10 cellular contexts compared by ENCODE assay signal in the genomic region with DNA sequence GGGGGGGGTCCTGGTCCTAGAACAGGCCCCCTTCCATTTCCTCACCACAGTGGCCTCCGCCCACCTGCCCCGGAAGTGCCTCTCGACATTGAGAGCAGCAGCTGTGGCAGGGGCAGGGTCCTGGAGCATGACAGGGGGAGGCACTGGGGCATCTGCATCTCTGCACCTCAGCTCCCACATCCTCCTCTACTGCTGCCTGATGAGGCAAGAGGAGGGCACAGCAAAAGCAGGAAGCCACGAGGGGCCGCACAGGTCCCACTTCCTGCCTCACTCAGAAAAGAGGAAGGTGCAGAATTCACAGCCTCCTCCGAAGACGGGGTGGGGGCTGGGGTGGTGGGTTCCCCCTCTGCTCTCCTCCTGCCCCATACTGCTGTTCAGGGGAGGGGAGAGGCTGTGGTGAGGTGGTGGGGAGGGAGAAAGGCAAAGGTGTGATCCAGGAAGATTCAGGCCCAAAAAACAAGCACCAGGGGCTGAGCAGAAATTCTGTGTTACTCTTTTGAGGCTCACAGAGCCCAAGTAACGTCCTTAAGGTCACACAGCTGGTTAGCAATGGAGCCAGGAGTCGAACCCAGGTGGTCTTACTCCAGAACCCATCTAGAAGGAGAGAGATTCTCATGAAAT. TPM values are rescaled to one million over a fixed set of nuclear protein-coding genes. Genes with fewer than 3 reads are reported as not detected.
DNase-seq lines count a peak whose midpoint lies in the region; ATAC-seq, FAIRE-seq and TF ChIP-seq lines count a peak whose summit lies in the region.
"Had no signal": no experiment of that assay in that cellular context is flagged by ENCODE, and none has a peak within 500 bp of the region (broad histone marks: within the 10 kb centered on the region; RNA-seq: fewer than 3 reads in every experiment).

No MANE protein-coding gene starts in this region.

- H3K36me3 Mint-ChIP-seq in T-helper 17 cell (ENCODE audit: low read depth), result peaks cover 18% of the 10 kb centered on the region
- peaks cover 31% of the 10 kb centered on the region for H3K36me3 Mint-ChIP-seq in natural killer cell treated with Interleukin-12 subunit alpha and Interleukin-12 subunit beta and Interleukin-15 and Interleukin-18, amount 100 ng/mL, for 72 hours
- peaks cover 4% of the 10 kb centered on the region for H3K36me3 Mint-ChIP-seq in glutamatergic neuron (ENCODE audit: unreplicated experiment)

- H3K27ac Mint-ChIP-seq in T-helper 17 cell (peak overlapping the region; percentile 84), glutamatergic neuron (ENCODE audit: unreplicated experiment) (no peak overlapping the region)
- peak overlapping the region; percentile 77 to 82 for H3K27ac Mint-ChIP-seq in natural killer cell treated with Interleukin-12 subunit alpha and Interleukin-12 subunit beta and Interleukin-15 and Interleukin-18, amount 100 ng/mL, for 72 hours

- H3K4me1 Mint-ChIP-seq in T-helper 17 cell, result peaks cover 75% of the 10 kb centered on the region
- H3K4me1 Mint-ChIP-seq in natural killer cell treated with Interleukin-12 subunit alpha and Interleukin-12 subunit beta and Interleukin-15 and Interleukin-18, amount 100 ng/mL, for 72 hours (ENCODE audit: low read depth in 2 of 2), result peaks cover 67 to 77% of the 10 kb centered on the region in 2 donors
- peaks cover 21% of the 10 kb centered on the region for H3K4me1 Mint-ChIP-seq in glutamatergic neuron (ENCODE audit: low read depth, unreplicated experiment)

- peak overlapping the region; percentile 60 to 80 (median 76) for H3K27ac ChIP-seq in transverse colon

- no peaks in the 10 kb centered on the region for H3K27me3 ChIP-seq in transverse colon

- no peak for FAIRE-seq in HTR-8/SVneo (lab: Jason Lieb, UNC)

- ATAC-seq in HG03159 (IDR thresholded peaks at IDR 0.05; ENCODE audit: unreplicated experiment) (peak; percentile 95), T-helper 17 cell (peak; percentile 90)
- peak; percentile 92 for ATAC-seq in natural killer cell treated with Interleukin-12 subunit alpha and Interleukin-12 subunit beta and Interleukin-15 and Interleukin-18, amount 100 ng/mL, for 72 hours

- H3K4me3 Mint-ChIP-seq in T-helper 17 cell, result peak overlapping the region; percentile 86
- peak overlapping the region; percentile 84 for H3K4me3 Mint-ChIP-seq in natural killer cell treated with Interleukin-12 subunit alpha and Interleukin-12 subunit beta and Interleukin-15 and Interleukin-18, amount 100 ng/mL, for 72 hours
- no peak overlapping the region for H3K4me3 Mint-ChIP-seq in glutamatergic neuron (ENCODE audit: unreplicated experiment)

- H3K36me3 ChIP-seq in transverse colon, result peaks cover 0 to 11% (median 0%) of the 10 kb centered on the region in 4 donors

- no peaks in the 10 kb centered on the region for H3K9me3 Mint-ChIP-seq in natural killer cell treated with Interleukin-12 subunit alpha and Interleukin-12 subunit beta and Interleukin-15 and Interleukin-18, amount 100 ng/mL, for 72 hours
- H3K9me3 Mint-ChIP-seq in glutamatergic neuron (ENCODE audit: unreplicated experiment), result peaks cover 6% of the 10 kb centered on the region

- peaks cover 5 to 37% (median 7%) of the 10 kb centered on the region in 4 donors for H3K4me1 ChIP-seq in transverse colon

- intact Hi-C loops in transverse colon (cut with DNase I; ENCODE audit: low total_unique reads), result no loop called here

- no peak for TF ChIP-seq CTCF in transverse colon (IDR thresholded peaks at IDR 0.05)
- TF ChIP-seq CTCF in glutamatergic neuron (IDR thresholded peaks at IDR 0.05; ENCODE audit: partially characterized antibody, unreplicated experiment), result no peak

- no peaks in the 10 kb centered on the region for H3K9me3 ChIP-seq in T-helper 17 cell (ENCODE audit: control insufficient read depth, low read length, poor library complexity, severe bottlenecking)
- no peaks in the 10 kb centered on the region for H3K9me3 ChIP-seq in transverse colon

- H3K27me3 Mint-ChIP-seq in T-helper 17 cell (no peaks in the 10 kb centered on the region), glutamatergic neuron (ENCODE audit: unreplicated experiment) (peaks cover 3% of the 10 kb centered on the region)
- H3K27me3 Mint-ChIP-seq in natural killer cell treated with Interleukin-12 subunit alpha and Interleukin-12 subunit beta and Interleukin-15 and Interleukin-18, amount 100 ng/mL, for 72 hours, result no peaks in the 10 kb centered on the region

- in situ Hi-C loops in transverse colon (cut with MboI; ENCODE audit: low pct_ligation_motif_present in 1 of 4, low pct_unique_long_range_greater_than_20kb in 1 of 4, low sequenced_read_pairs in 3 of 4), result no loop called here

- no peak overlapping the region for H3K4me3 ChIP-seq in transverse colon

- TF ChIP-seq POLR2A in GM19099 (IDR thresholded peaks at IDR 0.05; ENCODE audit: extremely low read depth, insufficient read length, low read depth) (peak; percentile 46), transverse colon (IDR thresholded peaks at IDR 0.05) (no peak)

- TF ChIP-seq EP300 in transverse colon (IDR thresholded peaks at IDR 0.05; ENCODE audit: low read depth), result no peak

- WGBS in transverse colon (ENCODE audit: low coverage in 1 of 2), 2 donors, result 54 to 84% methylated on average over 4 to 9 of the region's 9 CpGs

- DNase-seq in T-helper 17 cell, result peak; percentile 55 to 77 (median 65)
- DNase-seq in activated naive CD8-positive, alpha-beta T cell treated with anti-CD3 and anti-CD28 coated beads, Interleukin-2, amount 50 U/mL, for 16 hours (ENCODE audit: low read depth, low spot score), result peak; percentile 46
- DNase-seq in natural killer cell treated with Interleukin-12 subunit alpha and Interleukin-12 subunit beta and Interleukin-15 and Interleukin-18, amount 100 ng/mL, for 72 hours (ENCODE audit: low spot score), result peak; percentile 92
- peak; percentile 83 for DNase-seq in transverse colon
- no peak for DNase-seq in HTR-8/SVneo (ENCODE audit: insufficient read length, low spot score)
- DNase-seq in glutamatergic neuron, result no peak

RNA-seq across cellular contexts. Expression of a gene that starts 14.7 kb away (rescaled TPM):
- total RNA-seq in T-helper 17 cell, result 100 to 1,000 TPM; 263 to 323 TPM
- 100 to 1,000 TPM; 332 to 469 TPM for total RNA-seq in natural killer cell treated with Interleukin-12 subunit alpha and Interleukin-12 subunit beta and Interleukin-15 and Interleukin-18, amount 100 ng/mL, for 72 hours
- 10 to 100 TPM; 34.8 to 63.2 (median 48.6) TPM for total RNA-seq in transverse colon
- total RNA-seq in glutamatergic neuron (ENCODE audit: unreplicated experiment), result 32.6 TPM

RNA-seq across cellular contexts. Expression of a gene that starts 43.4 kb away (rescaled TPM):
- total RNA-seq in T-helper 17 cell (not detected), transverse colon (not detected), glutamatergic neuron (ENCODE audit: unreplicated experiment) (not detected)
- total RNA-seq in natural killer cell treated with Interleukin-12 subunit alpha and Interleukin-12 subunit beta and Interleukin-15 and Interleukin-18, amount 100 ng/mL, for 72 hours, result not detected
- total RNA-seq: activated CD8-positive, alpha-beta memory T cell treated with anti-CD3 and anti-CD28 coated beads for 36 hours; pulmonary artery endothelial cell had no signal

RNA-seq across cellular contexts. Expression of a gene that starts 50.2 kb away (rescaled TPM):
- total RNA-seq in T-helper 17 cell, result not detected
- total RNA-seq in natural killer cell treated with Interleukin-12 subunit alpha and Interleukin-12 subunit beta and Interleukin-15 and Interleukin-18, amount 100 ng/mL, for 72 hours, result not detected
- not detected for total RNA-seq in transverse colon
- total RNA-seq in glutamatergic neuron (ENCODE audit: unreplicated experiment), result not detected
- total RNA-seq: activated CD8-positive, alpha-beta memory T cell treated with anti-CD3 and anti-CD28 coated beads for 36 hours; pulmonary artery endothelial cell had no signal

Comparison
In these comparisons a context has a peak if more than half of its experiments do, and no peak if none do; other contexts are left out.
1. DNase-seq: peak in T-helper 17 cell (3 of 3), activated naive CD8-positive, alpha-beta T cell treated with anti-CD3 and anti-CD28 coated beads, Interleukin-2, amount 50 U/mL, for 16 hours (single experiment), natural killer cell treated with Interleukin-12 subunit alpha and Interleukin-12 subunit beta and Interleukin-15 and Interleukin-18, amount 100 ng/mL, for 72 hours (single experiment) and transverse colon (single experiment); none in HTR-8/SVneo (single experiment) and glutamatergic neuron (single experiment).
2. Peak in every context shown above with its lines, with median percentiles within 50 percentile points of each other: ATAC-seq.